In the genomic region with DNA sequence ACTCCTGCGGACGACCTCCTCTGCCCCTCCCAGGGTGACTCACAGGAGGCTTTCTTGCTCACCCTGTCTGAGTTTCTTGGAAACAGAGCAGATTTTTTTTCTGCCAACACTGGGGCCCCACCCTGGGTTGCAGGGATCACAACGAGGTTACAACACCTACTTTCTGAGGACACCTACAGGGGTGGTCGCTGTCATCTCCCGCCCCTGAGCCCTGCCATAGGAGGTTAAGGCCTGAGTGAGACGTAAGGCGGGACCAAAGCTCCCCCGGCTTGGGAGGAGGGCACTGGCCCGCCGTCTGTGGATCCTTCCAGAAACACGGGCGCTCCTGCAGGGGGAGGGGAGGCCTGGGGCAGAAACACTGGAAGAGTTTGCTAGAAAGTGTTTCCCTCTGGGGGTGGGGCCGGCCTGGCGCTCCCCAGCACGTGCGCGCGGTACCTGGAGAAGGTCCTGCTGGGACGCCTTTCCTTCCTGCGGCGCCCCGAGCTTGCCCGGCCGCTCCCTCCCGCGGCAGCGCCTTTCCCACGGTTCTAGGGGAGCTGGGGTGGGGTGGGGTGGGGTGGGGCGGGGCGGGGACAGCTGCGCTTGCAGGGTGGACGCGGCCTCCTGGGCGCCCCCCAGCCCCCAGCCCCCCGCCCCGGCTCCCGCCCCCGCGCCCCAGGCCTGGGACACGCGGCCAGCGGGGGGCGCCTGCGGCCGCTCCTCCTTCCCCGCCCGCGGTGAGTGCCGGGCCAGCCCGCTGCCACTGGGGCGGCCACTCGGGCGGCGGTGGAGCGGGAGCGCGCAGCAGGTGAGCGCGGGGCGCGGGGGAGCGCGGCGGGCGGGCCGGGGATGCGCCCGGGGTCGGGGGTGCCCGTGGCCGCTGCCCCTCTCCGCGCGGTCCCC, we compare ENCODE assay signal across 8 cellular contexts. TPM values are rescaled to one million over a fixed set of nuclear protein-coding genes. Genes with fewer than 3 reads are reported as not detected.
A peak's percentile ranks its signal among the peaks of the same experiment; 100 is the strongest.
DNase-seq lines count a peak whose midpoint lies in the region; ATAC-seq, FAIRE-seq and TF ChIP-seq lines count a peak whose summit lies in the region.

No MANE protein-coding gene starts in this region.

- no peak overlapping the region for H3K18ac ChIP-seq in H1 (ENCODE audit: extremely low read depth, low read length)

- H3K4me1 ChIP-seq in H1 (replicated peaks in 1 of 4; ENCODE audit: control insufficient read depth in 3 of 4, insufficient read depth in 4 of 4, low read length in 3 of 4): peaks cover 0 to 22% (median 6%) of the 10 kb centered on the region in 4 experiments; a peak in 5 of 7 replicates
- peaks cover 15% of the 10 kb centered on the region for H3K4me1 ChIP-seq in mesodermal cell (ENCODE audit: control insufficient read depth, insufficient read depth, low read length, poor library complexity, severe bottlenecking)

- 0 out of 2 replicates have a peak overlapping the region, but pooled peaks have one; percentile 27 for H2BK12ac ChIP-seq in H1 (ENCODE audit: low read depth, low read length)

- H3K27me3 ChIP-seq in H1 (replicated peaks in 1 of 4; ENCODE audit: control insufficient read depth in 3 of 4, extremely low read depth in 1 of 4, insufficient read depth in 3 of 4, low read length in 3 of 4): peaks cover 0 to 24% (median 14%) of the 10 kb centered on the region in 4 experiments; a peak in 6 of 7 replicates

- H2BK120ac ChIP-seq in H1 (replicated peaks; ENCODE audit: low read depth, low read length): no peak overlapping the region

- H3K4ac ChIP-seq in H1 (replicated peaks; ENCODE audit: insufficient read length, low read depth, low read length): no peak overlapping the region

- H2AK5ac ChIP-seq in H1 (ENCODE audit: low read depth, low read length): no peak overlapping the region

- peak overlapping the region; percentile 83 for H3K4me3 Mint-ChIP-seq in activated CD4-positive, alpha-beta T cell treated with anti-CD3 and anti-CD28 coated beads, Interleukin-2, amount 10 ng/mL, durations not matched to agents 24 days and 14 days
- peak overlapping the region; percentile 76 for H3K4me3 Mint-ChIP-seq in stimulated activated memory B cell treated with anti-CD40 and anti-IgM and Interleukin-4, amounts not matched to agents 10 μg/mL and 1 μg/mL and 100 μg/mL, for 72 hours

- H3K36me3 Mint-ChIP-seq in activated CD4-positive, alpha-beta T cell treated with anti-CD3 and anti-CD28 coated beads, Interleukin-2, amount 10 ng/mL, durations not matched to agents 24 days and 14 days (ENCODE audit: low read depth): no peaks in the 10 kb centered on the region
- H3K36me3 Mint-ChIP-seq in stimulated activated memory B cell treated with anti-CD40 and anti-IgM and Interleukin-4, amounts not matched to agents 10 μg/mL and 1 μg/mL and 100 μg/mL, for 72 hours: no peaks in the 10 kb centered on the region

- peak overlapping the region; percentile 66; the same call in 1 of the 2 replicates for H4K8ac ChIP-seq in H1 (ENCODE audit: extremely low read depth, insufficient read depth, low read length)

- no peak for TF ChIP-seq EP300 in H1 (IDR thresholded peaks at IDR 0.05; ENCODE audit: borderline replicate concordance in 1 of 2, low read depth in 2 of 2, low read length in 2 of 2)

- no peak for FAIRE-seq in H1 (lab: Jason Lieb, UNC)

- no peak overlapping the region for H4K91ac ChIP-seq in H1 (replicated peaks; ENCODE audit: insufficient read length, low read length)

- POLR2A ChIA-PET in H1 (lab: Charles Lee; ENCODE audit: partially characterized antibody): interaction anchor here (0.8 to 1.5 kb wide), 5 partner anchors 9 to 220 kb away, joined by 3 to 4 read pairs (median 3); a partner anchor contains a TSS

- H3K27ac ChIP-seq in H1 (ENCODE audit: low read depth, low read length) (no peak overlapping the region), mesodermal cell (ENCODE audit: low read depth, low read length, severe bottlenecking) (no peak overlapping the region)

- no peaks in the 10 kb centered on the region for H3K79me1 ChIP-seq in H1 (ENCODE audit: low read depth, low read length)

- H3K27me3 Mint-ChIP-seq in activated CD4-positive, alpha-beta T cell treated with anti-CD3 and anti-CD28 coated beads, Interleukin-2, amount 10 ng/mL, durations not matched to agents 24 days and 14 days: peaks cover 14% of the 10 kb centered on the region
- H3K27me3 Mint-ChIP-seq in stimulated activated memory B cell treated with anti-CD40 and anti-IgM and Interleukin-4, amounts not matched to agents 10 μg/mL and 1 μg/mL and 100 μg/mL, for 72 hours: no peaks in the 10 kb centered on the region

- peak; percentile 91 for DNase-seq in GM03348 (ENCODE audit: low spot score)
- DNase-seq in activated CD4-positive, alpha-beta T cell treated with anti-CD3 and anti-CD28 coated beads, Interleukin-2, amount 10 ng/mL, durations not matched to agents 24 days and 14 days: peak; percentile 87
- DNase-seq in H1 (ENCODE audit: low read depth in 1 of 2, low spot score in 2 of 2): no peak
- DNase-seq in globus pallidus (ENCODE audit: low spot score): no peak

- no peak for TF ChIP-seq RAD21 in H1 (IDR thresholded peaks at IDR 0.05 in 1 of 2, conservative IDR thresholded peaks at IDR 0.05 in 1 of 2; ENCODE audit: low read depth in 2 of 2, low read length in 2 of 2)

- H3K9ac ChIP-seq in H1 (replicated peaks in 1 of 4; ENCODE audit: extremely low read depth in 1 of 4, low read depth in 3 of 4, low read length in 3 of 4): no peak overlapping the region

- peak overlapping the region; percentile 60 to 80 for H3K4me2 ChIP-seq in H1 (ENCODE audit: insufficient read depth in 1 of 2, low read depth in 2 of 2, low read length in 2 of 2)

- peak; percentile 77 for ATAC-seq in GM21737 (IDR thresholded peaks at IDR 0.05; ENCODE audit: unreplicated experiment)
- peak; percentile 88 for ATAC-seq in stimulated activated memory B cell treated with anti-CD40 and anti-IgM and Interleukin-4, amounts not matched to agents 10 μg/mL and 1 μg/mL and 100 μg/mL, for 72 hours

- CTCF ChIA-PET in H1 (lab: Charles Lee; ENCODE audit: partially characterized antibody): interaction anchor here (1.1 to 2.2 kb wide), 2 partner anchors 10 to 56 kb away, joined by 3 to 6 read pairs; no protein-coding TSS in a partner anchor

- H2BK15ac ChIP-seq in H1 (ENCODE audit: low read length): no peak overlapping the region

- no peak overlapping the region for H2BK20ac ChIP-seq in H1 (ENCODE audit: low read length)

- peak overlapping the region; percentile 79 for H3K27ac Mint-ChIP-seq in activated CD4-positive, alpha-beta T cell treated with anti-CD3 and anti-CD28 coated beads, Interleukin-2, amount 10 ng/mL, durations not matched to agents 24 days and 14 days
- H3K27ac Mint-ChIP-seq in stimulated activated memory B cell treated with anti-CD40 and anti-IgM and Interleukin-4, amounts not matched to agents 10 μg/mL and 1 μg/mL and 100 μg/mL, for 72 hours: peak overlapping the region; percentile 62

- no peaks in the 10 kb centered on the region for H3K36me3 ChIP-seq in H1 (ENCODE audit: control insufficient read depth in 2 of 4, insufficient read depth in 4 of 4, low read length in 3 of 4)
- no peaks in the 10 kb centered on the region for H3K36me3 ChIP-seq in mesodermal cell (ENCODE audit: control insufficient read depth, insufficient read depth, low read length)

- WGBS in H1 (ENCODE audit: extremely low coverage in 1 of 2, insufficient coverage in 1 of 2, insufficient read length in 1 of 2, insufficient replicate concordance in 2 of 2, low coverage in 1 of 2, low lambda C conversion rate in 2 of 2, missing lambda C conversion rate in 1 of 2), 2 experiments: 11% methylated on average over 19 of the region's 74 CpGs; no CpG with 5 or more reads in 1 of the 2 experiments
- WGBS in mesodermal cell (ENCODE audit: insufficient coverage in 2 of 2), 2 experiments: 4 to 5% methylated on average over 36 to 39 of the region's 74 CpGs

- H3K9me3 ChIP-seq in H1 (ENCODE audit: insufficient read depth in 2 of 2, low read depth in 1 of 2, low read length in 1 of 2) (no peaks in the 10 kb centered on the region), mesodermal cell (ENCODE audit: control insufficient read depth, low read length) (no peaks in the 10 kb centered on the region)

- H4K5ac ChIP-seq in H1 (ENCODE audit: insufficient read length, low read depth, low read length): no peak overlapping the region

- H3K9me3 Mint-ChIP-seq in activated CD4-positive, alpha-beta T cell treated with anti-CD3 and anti-CD28 coated beads, Interleukin-2, amount 10 ng/mL, durations not matched to agents 24 days and 14 days: no peaks in the 10 kb centered on the region
- no peaks in the 10 kb centered on the region for H3K9me3 Mint-ChIP-seq in stimulated activated memory B cell treated with anti-CD40 and anti-IgM and Interleukin-4, amounts not matched to agents 10 μg/mL and 1 μg/mL and 100 μg/mL, for 72 hours

- TF ChIP-seq CTCF in LNCAP (IDR thresholded peaks at IDR 0.05): peak; percentile 31
- TF ChIP-seq CTCF in H1 (IDR thresholded peaks at IDR 0.05; ENCODE audit: control extremely low read depth in 1 of 3, insufficient read depth in 1 of 3, low read depth in 1 of 3, low read length in 3 of 3): no peak

- H3K23ac ChIP-seq in H1 (ENCODE audit: insufficient read length): no peak overlapping the region

- intact Hi-C loops in activated CD4-positive, alpha-beta T cell treated with anti-CD3 and anti-CD28 coated beads, Interleukin-2, amount 10 ng/mL, durations not matched to agents 24 days and 14 days (cut with micrococcal nuclease): loop anchor here (1.0 kb wide), 2 partner anchors 22 to 32 kb away; no protein-coding TSS in a partner anchor

- H3K23me2 ChIP-seq in H1 (ENCODE audit: low read depth, low read length): peaks cover 5% of the 10 kb centered on the region; the same call in 1 of the 2 replicates

- H4K20me1 ChIP-seq in H1 (replicated peaks in 1 of 2; ENCODE audit: control insufficient read depth in 1 of 2, insufficient read depth in 2 of 2, low read length in 2 of 2): no peaks in the 10 kb centered on the region

- H3K56ac ChIP-seq in H1 (replicated peaks; ENCODE audit: insufficient read length, low read depth, low read length): peak overlapping the region; percentile 36

- H3K14ac ChIP-seq in H1 (ENCODE audit: insufficient read length): no peak overlapping the region

- TF ChIP-seq POLR2A in H1 (IDR thresholded peaks at IDR 0.05; ENCODE audit: control extremely low read depth in 1 of 2, low read depth in 2 of 2, low read length in 2 of 2): no peak

- H2BK5ac ChIP-seq in H1 (ENCODE audit: low read depth, low read length): no peak overlapping the region

- H3K4me3 ChIP-seq in H1 (ENCODE audit: extremely low read depth in 1 of 4, insufficient read depth in 2 of 4, low read depth in 3 of 4, low read length in 4 of 4) (peak overlapping the region; percentile 43 to 72 (median 48)), mesodermal cell (ENCODE audit: extremely low read depth, insufficient read depth, low read length, poor library complexity, severe bottlenecking) (peak overlapping the region; percentile 54)

- no peak overlapping the region for H2AFZ ChIP-seq in H1 (ENCODE audit: low read length)

- peaks cover 17% of the 10 kb centered on the region for H3K4me1 Mint-ChIP-seq in activated CD4-positive, alpha-beta T cell treated with anti-CD3 and anti-CD28 coated beads, Interleukin-2, amount 10 ng/mL, durations not matched to agents 24 days and 14 days
- H3K4me1 Mint-ChIP-seq in stimulated activated memory B cell treated with anti-CD40 and anti-IgM and Interleukin-4, amounts not matched to agents 10 μg/mL and 1 μg/mL and 100 μg/mL, for 72 hours: peaks cover 17% of the 10 kb centered on the region

- H3K79me2 ChIP-seq in H1 (ENCODE audit: control insufficient read depth in 1 of 2, insufficient read depth in 2 of 2, low read length in 2 of 2): no peaks in the 10 kb centered on the region

RNA-seq across cellular contexts. Expression of a gene that starts 20.7 kb away (rescaled TPM):
- 85.6 and 86.2 TPM in 2 replicates for total RNA-seq in activated CD4-positive, alpha-beta T cell treated with anti-CD3 and anti-CD28 coated beads, Interleukin-2, amount 10 ng/mL, durations not matched to agents 24 days and 14 days
- total RNA-seq in H1 (2021; fragmentation: NEBNext Ultra II Directional; extraction: Animal tissue kit (Norgen Biotek cat#: 25700)): 4.7 and 5.1 TPM in 2 replicates
- 2.4 and 5.5 TPM in 2 replicates for polyA plus RNA-seq in H1 (2011; rRNA removed)
- polyA plus RNA-seq in H1 (2011; cell fraction: cytosol; rRNA removed): 4.9 TPM
- polyA plus RNA-seq in H1 (2011; cell fraction: nucleus; rRNA removed): 13.5 TPM
- 2.0 to 4.3 TPM (median 2.9 TPM) in 4 replicates for polyA plus RNA-seq in H1 (2012, experiment 1 of 2)
- 0.45 TPM for polyA plus RNA-seq in H1 (2012, experiment 2 of 2)
- polyA plus RNA-seq in H1 (2013, experiment 1 of 2): 1.8 TPM
- polyA plus RNA-seq in H1 (2013, experiment 2 of 2): 1.7 TPM
- 6.9 and 7.2 TPM in 2 replicates for polyA minus RNA-seq in H1 (2011; rRNA and poly(A)+ RNA removed)
- polyA minus RNA-seq in H1 (2011; cell fraction: cytosol; rRNA and poly(A)+ RNA removed): 7.3 TPM
- polyA minus RNA-seq in H1 (2011; cell fraction: nucleus; rRNA and poly(A)+ RNA removed): 6.4 TPM
- 21.2 TPM for polyA plus RNA-seq in mesodermal cell (2013, experiment 1 of 2)
- polyA plus RNA-seq in mesodermal cell (2013, experiment 2 of 2): 17.3 TPM

Comparison
In these comparisons a context has a peak if more than half of its experiments do, and no peak if none do; other contexts are left out.
1. DNase-seq: peak in GM03348 (single experiment) and activated CD4-positive, alpha-beta T cell treated with anti-CD3 and anti-CD28 coated beads, Interleukin-2, amount 10 ng/mL, durations not matched to agents 24 days and 14 days (single experiment); none in H1 (0 of 2) and globus pallidus (single experiment).
2. RNA of a gene that starts 20.7 kb away (total RNA-seq): 85.6 to 86.2 TPM in activated CD4-positive, alpha-beta T cell treated with anti-CD3 and anti-CD28 coated beads, Interleukin-2, amount 10 ng/mL, durations not matched to agents 24 days and 14 days; 4.7 to 5.1 TPM in H1; every median in the first group is over 10 times any median in the second.